ENCODE assay signal across 8 cellular contexts in the genomic region with DNA sequence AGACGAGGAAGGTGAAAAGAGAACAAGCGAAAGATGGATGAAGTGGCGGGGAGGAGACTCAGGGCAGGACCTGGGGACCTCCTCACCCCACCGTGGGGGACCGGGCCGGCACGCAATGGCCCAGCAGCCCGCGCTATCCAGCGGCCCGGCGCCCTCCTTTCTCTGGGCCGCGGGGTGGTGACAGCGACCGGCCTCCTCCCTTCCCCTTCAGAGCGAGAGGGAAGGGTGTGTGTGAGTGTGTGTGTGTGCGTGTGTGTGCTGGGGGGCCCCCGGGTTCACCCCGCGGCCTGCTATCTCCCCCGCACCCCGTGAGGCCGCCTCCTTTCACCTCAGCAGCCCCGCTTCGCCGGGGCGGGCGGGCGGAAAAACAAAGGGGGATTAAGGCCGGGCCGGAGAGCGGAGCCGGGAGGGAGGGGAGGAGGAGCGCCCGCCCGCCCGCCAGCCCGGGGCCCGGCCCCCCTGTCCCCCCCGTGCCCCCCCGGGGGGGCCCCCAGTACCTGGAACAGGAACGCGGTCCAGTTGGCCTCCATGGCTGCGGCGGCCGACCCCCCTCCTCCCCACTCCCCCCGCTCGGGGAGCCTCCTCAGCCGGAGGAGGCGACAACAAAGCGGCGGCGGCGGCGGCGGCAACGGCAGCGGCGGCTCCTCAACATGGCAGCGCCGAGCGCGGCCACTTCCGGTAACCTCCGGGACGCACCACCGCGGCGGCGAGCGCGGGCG. TPM values are rescaled to one million over a fixed set of nuclear protein-coding genes. Genes with fewer than 3 reads are reported as not detected.
DNase-seq lines count a peak whose midpoint lies in the region; ATAC-seq lines count a peak whose summit lies in the region.

A gene with protein sequence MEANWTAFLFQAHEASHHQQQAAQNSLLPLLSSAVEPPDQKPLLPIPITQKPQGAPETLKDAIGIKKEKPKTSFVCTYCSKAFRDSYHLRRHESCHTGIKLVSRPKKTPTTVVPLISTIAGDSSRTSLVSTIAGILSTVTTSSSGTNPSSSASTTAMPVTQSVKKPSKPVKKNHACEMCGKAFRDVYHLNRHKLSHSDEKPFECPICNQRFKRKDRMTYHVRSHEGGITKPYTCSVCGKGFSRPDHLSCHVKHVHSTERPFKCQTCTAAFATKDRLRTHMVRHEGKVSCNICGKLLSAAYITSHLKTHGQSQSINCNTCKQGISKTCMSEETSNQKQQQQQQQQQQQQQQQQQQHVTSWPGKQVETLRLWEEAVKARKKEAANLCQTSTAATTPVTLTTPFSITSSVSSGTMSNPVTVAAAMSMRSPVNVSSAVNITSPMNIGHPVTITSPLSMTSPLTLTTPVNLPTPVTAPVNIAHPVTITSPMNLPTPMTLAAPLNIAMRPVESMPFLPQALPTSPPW (minus strand): TSS at position 673 of the 719 bp plus-strand sequence. CDS start 143 bp downstream, at position 530.

- peak; percentile 78 for ATAC-seq in sciatic nerve

- DNase-seq in GM03348 (ENCODE audit: low spot score) (peak; percentile 89), GOT3 (lab: John Stamatoyannopoulos, UW) (peak; percentile 17), M059J (ENCODE audit: low read depth) (peak; percentile 67), T-helper 9 cell (peak; percentile 73), astrocyte of the hippocampus (ENCODE audit: low read depth, low spot score) (peak; percentile 93), hypothalamus (lab: John Stamatoyannopoulos, UW) (peak in 49 of 51 donors; percentile 41 to 96 (median 78)), sciatic nerve (ENCODE audit: low spot score) (peak; percentile 88), cerebellar nuclear complex (lab: John Stamatoyannopoulos, UW) (no peak)

- intact Hi-C loops in sciatic nerve (cut with DNase I) = no loop called here

RNA-seq across cellular contexts. Expression of the gene that starts here (rescaled TPM):
- total RNA-seq in M059J (2014; rRNA removed; shearing (Covaris generic)) = 62.4 and 63.3 TPM in 2 replicates
- 73.8 TPM for total RNA-seq in sciatic nerve

Comparison
In these comparisons a context has a peak if more than half of its experiments do, and no peak if none do; other contexts are left out.
1. DNase-seq: peak in GM03348 (single experiment), GOT3 (single experiment), M059J (single experiment), T-helper 9 cell (single experiment), astrocyte of the hippocampus (single experiment), hypothalamus (49 of 51) and sciatic nerve (single experiment); none in cerebellar nuclear complex (0 of 2).